ENCODE assay signal across 14 cellular contexts in the genomic region with DNA sequence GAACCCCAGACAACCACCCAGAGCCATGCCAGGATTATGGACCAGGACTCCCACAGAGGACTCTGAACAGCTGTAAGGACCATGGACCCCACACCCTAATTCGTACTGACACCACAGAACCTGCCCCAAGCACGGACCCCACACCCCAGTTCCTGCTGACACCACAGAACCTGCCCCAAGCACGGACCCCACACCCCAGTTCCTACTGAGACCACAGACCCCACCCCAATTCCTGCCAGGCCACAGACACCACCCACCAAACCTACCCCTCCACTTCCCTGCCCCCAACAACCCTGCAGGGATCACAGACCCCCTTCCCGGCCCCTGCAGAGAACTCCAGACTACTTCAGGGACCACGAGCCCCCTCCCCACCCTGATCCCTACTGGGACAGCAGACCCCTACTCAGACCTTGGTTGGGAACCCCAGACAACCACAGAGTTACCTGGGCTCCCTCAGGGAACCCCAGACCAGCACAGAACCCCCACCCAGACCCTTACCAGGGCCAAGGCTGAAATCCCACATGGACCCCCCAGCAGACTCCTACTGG. TPM values are rescaled to one million over a fixed set of nuclear protein-coding genes. Genes with fewer than 3 reads are reported as not detected.
DNase-seq lines count a peak whose midpoint lies in the region; ATAC-seq and TF ChIP-seq lines count a peak whose summit lies in the region.
"Had no signal": no experiment of that assay in that cellular context is flagged by ENCODE, and none has a peak within 500 bp of the region (broad histone marks: within the 10 kb centered on the region; RNA-seq: fewer than 3 reads in every experiment).

No MANE protein-coding gene starts in this region.

- peak overlapping the region; percentile 83 for H3K27ac Mint-ChIP-seq in activated CD4-positive, alpha-beta T cell treated with anti-CD3 and anti-CD28 coated beads, Interleukin-2, amount 10 ng/mL, durations not matched to agents 24 days and 14 days
- H3K27ac Mint-ChIP-seq in endothelial cell (ENCODE audit: unreplicated experiment), result no peak overlapping the region

- H3K4me3 ChIP-seq in SJCRH30 (peak overlapping the region; percentile 38), H7 (ENCODE audit: insufficient read depth, low read depth, low read length) (no peak overlapping the region)
- H3K4me3 ChIP-seq: left ventricle myocardium inferior, thyroid gland had no signal

- no peaks in the 10 kb centered on the region for H3K9me3 ChIP-seq in SJCRH30 (replicated peaks)
- H3K9me3 ChIP-seq: left ventricle myocardium inferior, thyroid gland had no signal

- peaks cover 16% of the 10 kb centered on the region for H3K36me3 Mint-ChIP-seq in activated CD4-positive, alpha-beta T cell treated with anti-CD3 and anti-CD28 coated beads, Interleukin-2, amount 10 ng/mL, durations not matched to agents 24 days and 14 days (ENCODE audit: low read depth)
- H3K36me3 Mint-ChIP-seq in endothelial cell (ENCODE audit: low read depth, unreplicated experiment), result no peaks in the 10 kb centered on the region

- no peaks in the 10 kb centered on the region for H3K9me3 Mint-ChIP-seq in activated CD4-positive, alpha-beta T cell treated with anti-CD3 and anti-CD28 coated beads, Interleukin-2, amount 10 ng/mL, durations not matched to agents 24 days and 14 days
- no peaks in the 10 kb centered on the region for H3K9me3 Mint-ChIP-seq in endothelial cell (ENCODE audit: unreplicated experiment)

- H3K27me3 Mint-ChIP-seq in activated CD4-positive, alpha-beta T cell treated with anti-CD3 and anti-CD28 coated beads, Interleukin-2, amount 10 ng/mL, durations not matched to agents 24 days and 14 days, result no peaks in the 10 kb centered on the region
- peaks cover 7% of the 10 kb centered on the region for H3K27me3 Mint-ChIP-seq in endothelial cell (ENCODE audit: unreplicated experiment)

- H3K4me3 Mint-ChIP-seq in activated CD4-positive, alpha-beta T cell treated with anti-CD3 and anti-CD28 coated beads, Interleukin-2, amount 10 ng/mL, durations not matched to agents 24 days and 14 days, result peak overlapping the region; percentile 74
- peak overlapping the region; percentile 79 for H3K4me3 Mint-ChIP-seq in endothelial cell (ENCODE audit: unreplicated experiment)

- TF ChIP-seq CTCF in endothelial cell (IDR thresholded peaks at IDR 0.05; ENCODE audit: unreplicated experiment), result no peak

- no peak for DNase-seq in activated CD4-positive, alpha-beta T cell treated with anti-CD3 and anti-CD28 coated beads, Interleukin-2, amount 10 ng/mL, durations not matched to agents 24 days and 14 days
- DNase-seq in activated CD4-positive, alpha-beta T cell treated with anti-CD3 and anti-CD28 coated beads for 1 hour, result no peak
- DNase-seq in SJCRH30 (no peak), endothelial cell (ENCODE audit: low spot score) (no peak), sciatic nerve (ENCODE audit: low spot score) (peak; percentile 51), NCI-H146 treated with DMSO at 0.1 percent for 48 hours (lab: John Stamatoyannopoulos, UW; ENCODE audit: unreplicated experiment) (no peak), H7 (no peak)
- no peak for DNase-seq in stimulated activated CD4-positive, alpha-beta T cell treated with anti-CD3 and anti-CD28 coated beads, Interleukin-4, amount 100 ng/mL, for 1 hour
- DNase-seq: ACHN, activated gamma-delta T cell, DMS79, left ventricle myocardium inferior, NCI-H2171 treated with DMSO at 0.1 percent for 48 hours, thyroid gland had no signal

- peaks cover 6% of the 10 kb centered on the region for H3K36me3 ChIP-seq in SJCRH30
- no peaks in the 10 kb centered on the region for H3K36me3 ChIP-seq in H7 (replicated peaks; ENCODE audit: control insufficient read depth, insufficient read depth, low read length)
- H3K36me3 ChIP-seq: left ventricle myocardium inferior, thyroid gland had no signal

- H3K27me3 ChIP-seq in SJCRH30 (no peaks in the 10 kb centered on the region), H7 (ENCODE audit: control insufficient read depth, insufficient read depth, low read length) (no peaks in the 10 kb centered on the region)
- H3K27me3 ChIP-seq: thyroid gland had no signal

- H3K27ac ChIP-seq in SJCRH30, result peak overlapping the region; percentile 40; the same call in 1 of the 2 replicates
- H3K27ac ChIP-seq: left ventricle myocardium inferior, thyroid gland had no signal

- H3K4me1 Mint-ChIP-seq in activated CD4-positive, alpha-beta T cell treated with anti-CD3 and anti-CD28 coated beads, Interleukin-2, amount 10 ng/mL, durations not matched to agents 24 days and 14 days, result peaks cover 29% of the 10 kb centered on the region
- peaks cover 18% of the 10 kb centered on the region for H3K4me1 Mint-ChIP-seq in endothelial cell (ENCODE audit: unreplicated experiment)

- ATAC-seq in sciatic nerve, result peak; percentile 6

- intact Hi-C loops in activated CD4-positive, alpha-beta T cell treated with anti-CD3 and anti-CD28 coated beads, Interleukin-2, amount 10 ng/mL, durations not matched to agents 24 days and 14 days (cut with micrococcal nuclease), result loop anchor here (10.0 kb wide), 1 partner anchor 847 kb away; no protein-coding TSS in a partner anchor
- intact Hi-C loops in sciatic nerve (cut with DNase I), result no loop called here

- H3K4me1 ChIP-seq in SJCRH30, result peaks cover 6% of the 10 kb centered on the region; the same call in 1 of the 2 replicates

RNA-seq across cellular contexts. Expression of a gene that starts 1.4 kb away (rescaled TPM):
- total RNA-seq in activated CD4-positive, alpha-beta T cell treated with anti-CD3 and anti-CD28 coated beads, Interleukin-2, amount 10 ng/mL, durations not matched to agents 24 days and 14 days, result 25.7 and 26.6 TPM in 2 replicates
- total RNA-seq in SJCRH30 (2014; rRNA removed; shearing (Covaris generic)), result 12.0 and 13.0 TPM in 2 replicates
- total RNA-seq in endothelial cell (ENCODE audit: unreplicated experiment) (22.2 TPM), sciatic nerve (26.7 TPM)
- 25.5 and 29.6 TPM in 2 replicates for total RNA-seq in H7 (2014; rRNA removed; shearing (Covaris generic))

RNA-seq across cellular contexts. Expression of a gene that starts 1.4 kb away (rescaled TPM):
- total RNA-seq in activated CD4-positive, alpha-beta T cell treated with anti-CD3 and anti-CD28 coated beads, Interleukin-2, amount 10 ng/mL, durations not matched to agents 24 days and 14 days, result 40.1 and 46.2 TPM in 2 replicates
- 26.4 and 27.0 TPM in 2 replicates for total RNA-seq in SJCRH30 (2014; rRNA removed; shearing (Covaris generic))
- total RNA-seq in endothelial cell (ENCODE audit: unreplicated experiment) (40.2 TPM), sciatic nerve (34.6 TPM)
- total RNA-seq in H7 (2014; rRNA removed; shearing (Covaris generic)), result 55.4 and 59.1 TPM in 2 replicates
